14 cellular contexts compared by ENCODE assay signal in the genomic region with DNA sequence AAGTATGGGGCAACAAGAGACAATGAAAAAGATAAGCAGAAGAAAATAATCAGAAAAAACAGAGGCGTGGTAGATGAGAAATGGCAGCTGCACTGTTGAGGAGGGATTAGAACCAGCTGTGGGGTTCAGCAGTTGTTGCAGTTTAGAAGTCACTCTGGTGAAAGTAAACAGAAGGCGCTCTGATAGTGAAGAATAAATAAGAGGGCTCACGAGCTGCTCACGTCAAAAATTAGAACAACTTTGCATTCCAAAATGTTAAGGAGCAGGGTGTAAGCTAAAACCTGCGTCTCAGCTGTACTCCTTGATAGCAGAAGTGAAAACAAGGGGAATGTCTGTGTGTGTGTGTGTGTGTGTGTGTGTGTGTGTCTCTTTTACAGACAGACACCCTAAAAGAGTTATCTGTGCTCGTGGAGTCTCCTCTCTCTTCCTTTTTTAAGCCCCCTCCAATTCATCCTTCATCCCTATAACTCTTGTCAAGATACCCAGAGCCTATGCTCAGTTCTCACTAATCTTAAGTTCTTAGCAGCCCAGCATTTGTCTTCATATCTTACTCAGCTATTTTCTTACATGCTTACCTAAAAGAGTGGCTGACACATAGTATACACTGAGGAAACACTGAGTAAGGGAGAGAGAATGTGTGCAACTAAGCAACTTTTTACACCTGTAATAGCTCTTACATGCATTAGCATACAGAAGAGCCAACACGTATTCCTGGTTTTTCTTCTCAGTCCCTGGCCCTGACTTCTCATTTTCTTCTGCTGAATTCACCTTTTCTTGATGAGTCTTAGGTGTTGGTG. TPM values are rescaled to one million over a fixed set of nuclear protein-coding genes. Genes with fewer than 3 reads are reported as not detected.
DNase-seq lines count a peak whose midpoint lies in the region; TF ChIP-seq lines count a peak whose summit lies in the region.
"Had no signal": no experiment of that assay in that cellular context is flagged by ENCODE, and none has a peak within 500 bp of the region (broad histone marks: within the 10 kb centered on the region; RNA-seq: fewer than 3 reads in every experiment).

No MANE protein-coding gene starts in this region.

- H3K4me1 ChIP-seq in fibroblast of lung (ENCODE audit: control insufficient read depth, extremely low read depth, insufficient read depth, low read length) (peaks cover 11% of the 10 kb centered on the region), thyroid gland (peaks cover 38 to 54% of the 10 kb centered on the region in 2 donors), neuronal stem cell (ENCODE audit: control insufficient read depth in 2 of 2, insufficient read depth in 1 of 2, low read depth in 1 of 2, low read length in 2 of 2) (no peaks in the 10 kb centered on the region)

- no peak overlapping the region for H3K23ac ChIP-seq in neuronal stem cell (ENCODE audit: low read depth, low read length, poor library complexity)

- no peaks in the 10 kb centered on the region for H3K27me3 ChIP-seq in fibroblast of lung (ENCODE audit: control insufficient read depth, insufficient read depth, low read length)
- H3K27me3 ChIP-seq in thyroid gland: no peaks in the 10 kb centered on the region
- H3K27me3 ChIP-seq in neuronal stem cell (ENCODE audit: control insufficient read depth in 3 of 3, insufficient read depth in 3 of 3, low read depth in 1 of 3, low read length in 3 of 3): no peaks in the 10 kb centered on the region

- H3K4me3 ChIP-seq in fibroblast of lung (replicated peaks in 1 of 4; ENCODE audit: control extremely low read depth in 1 of 4, insufficient read depth in 1 of 4, low read depth in 3 of 4, low read length in 4 of 4): peak overlapping the region in 1 of 4 experiments; percentile 16
- H3K4me3 ChIP-seq in thyroid gland (replicated peaks in 1 of 3): no peak overlapping the region
- H3K4me3 ChIP-seq in neuronal stem cell (ENCODE audit: low read length in 2 of 2): no peak overlapping the region

- H3K9me3 ChIP-seq in fibroblast of lung (ENCODE audit: control insufficient read depth, insufficient read depth, low read depth, low read length) (no peaks in the 10 kb centered on the region), thyroid gland (no peaks in the 10 kb centered on the region), neuronal stem cell (replicated peaks in 1 of 2; ENCODE audit: control insufficient read depth in 2 of 2, insufficient read depth in 1 of 2, low read depth in 1 of 2, low read length in 2 of 2) (no peaks in the 10 kb centered on the region)

- peaks cover 14% of the 10 kb centered on the region for H3K36me3 Mint-ChIP-seq in activated naive CD4-positive, alpha-beta T cell treated with anti-CD3 and anti-CD28 coated beads, Interleukin-2, amount 50 U/mL, for 24 hours

- 51 to 58% methylated on average over 7 of the region's 7 CpGs for WGBS in thyroid gland, 2 donors
- WGBS in neuronal stem cell (ENCODE audit: extremely low coverage in 2 of 2, insufficient read length in 2 of 2, insufficient replicate concordance in 1 of 2), 2 donors: no CpG with 5 or more reads among the region's 7 CpGs

- H3K4me2 ChIP-seq in fibroblast of lung (ENCODE audit: extremely low read depth, insufficient read depth, low read length): peak overlapping the region; percentile 52
- H3K4me2 ChIP-seq in neuronal stem cell (ENCODE audit: insufficient read depth, low read length, poor library complexity, severe bottlenecking): no peak overlapping the region

- H3K4me1 Mint-ChIP-seq in activated naive CD4-positive, alpha-beta T cell treated with anti-CD3 and anti-CD28 coated beads, Interleukin-2, amount 50 U/mL, for 24 hours: peaks cover 74% of the 10 kb centered on the region

- no peak overlapping the region for H4K8ac ChIP-seq in neuronal stem cell (ENCODE audit: low read depth, low read length)

- no peak overlapping the region for H3K4me3 Mint-ChIP-seq in activated naive CD4-positive, alpha-beta T cell treated with anti-CD3 and anti-CD28 coated beads, Interleukin-2, amount 50 U/mL, for 24 hours

- H3K9ac ChIP-seq in fibroblast of lung (ENCODE audit: insufficient read depth, low read length) (no peak overlapping the region), neuronal stem cell (ENCODE audit: low read depth, low read length, poor library complexity) (no peak overlapping the region)

- no peak overlapping the region for H2BK15ac ChIP-seq in neuronal stem cell (ENCODE audit: low read length)

- peak in 1 of 2 donors; percentile 27 for TF ChIP-seq POLR2A in thyroid gland (IDR thresholded peaks at IDR 0.05)

- H3K4ac ChIP-seq in neuronal stem cell (ENCODE audit: low read length): no peak overlapping the region

- H3K27ac ChIP-seq in fibroblast of lung (ENCODE audit: insufficient read depth, low read length) (peak overlapping the region; percentile 72), thyroid gland (peak overlapping the region; percentile 20 to 74 (median 68)), neuronal stem cell (replicated peaks; ENCODE audit: low read length) (no peak overlapping the region)

- H2BK120ac ChIP-seq in neuronal stem cell (ENCODE audit: low read depth, low read length): no peak overlapping the region

- H2AFZ ChIP-seq in fibroblast of lung (ENCODE audit: low read length) (no peak overlapping the region), neuronal stem cell (ENCODE audit: low read length) (no peak overlapping the region)

- peaks cover 75% of the 10 kb centered on the region for H3K79me2 ChIP-seq in fibroblast of lung (ENCODE audit: control insufficient read depth, insufficient read depth, low read length)

- H3K36me3 ChIP-seq in fibroblast of lung (ENCODE audit: control insufficient read depth, insufficient read depth, low read length): no peaks in the 10 kb centered on the region
- no peaks in the 10 kb centered on the region for H3K36me3 ChIP-seq in thyroid gland
- H3K36me3 ChIP-seq in neuronal stem cell (replicated peaks in 1 of 2; ENCODE audit: control insufficient read depth in 2 of 2, insufficient read depth in 2 of 2, low read length in 2 of 2): peaks cover 7 to 51% of the 10 kb centered on the region in 2 donors

- no peak overlapping the region for H2BK12ac ChIP-seq in neuronal stem cell (ENCODE audit: low read length)

- no peak for DNase-seq in activated naive CD4-positive, alpha-beta T cell (lab: John Stamatoyannopoulos, UW)
- DNase-seq in LHCN-M2 (ENCODE audit: low read depth) (peak; percentile 49), fibroblast of lung (ENCODE audit: low read depth in 2 of 2) (peak; percentile 21 to 85), thyroid gland (peak in 1 of 2 donors; percentile 14), neuronal stem cell (ENCODE audit: low spot score) (no peak), HT-29 (ENCODE audit: low spot score) (no peak)
- no peak for DNase-seq in stimulated activated CD4-positive, alpha-beta T cell treated with anti-CD3 and anti-CD28 coated beads, Interleukin-2, amount 100 ng/mL, for 48 hours
- DNase-seq: activated gamma-delta T cell treated with Interleukin-2 at 50 U/mL for 16 hours; dermis blood vessel endothelial cell; hypothalamus; naive thymus-derived CD4-positive, alpha-beta T cell; NCI-H187 treated with DMSO at 0.1 percent for 48 hours; stimulated activated CD4-positive, alpha-beta T cell treated with anti-CD3 and anti-CD28 coated beads, Interleukin-4, amount 100 ng/mL, for 1 hour had no signal

- H3K27me3 Mint-ChIP-seq in activated naive CD4-positive, alpha-beta T cell treated with anti-CD3 and anti-CD28 coated beads, Interleukin-2, amount 50 U/mL, for 24 hours: no peaks in the 10 kb centered on the region
- H3K27me3 Mint-ChIP-seq: naive thymus-derived CD4-positive, alpha-beta T cell had no signal

- no peak overlapping the region for H3K18ac ChIP-seq in neuronal stem cell (ENCODE audit: low read length)

- no peak overlapping the region for H2AK5ac ChIP-seq in neuronal stem cell (ENCODE audit: low read depth, low read length)

- no peak overlapping the region for H2BK5ac ChIP-seq in neuronal stem cell (ENCODE audit: low read length)

- peak overlapping the region; percentile 63 for H3K27ac Mint-ChIP-seq in activated naive CD4-positive, alpha-beta T cell treated with anti-CD3 and anti-CD28 coated beads, Interleukin-2, amount 50 U/mL, for 24 hours

- intact Hi-C loops in thyroid gland (cut with DNase I): no loop called here

- H3K14ac ChIP-seq in neuronal stem cell (ENCODE audit: low read length): no peak overlapping the region

- no peak overlapping the region for H4K91ac ChIP-seq in neuronal stem cell (ENCODE audit: low read depth, low read length, poor library complexity)

- H3K9me3 Mint-ChIP-seq in activated naive CD4-positive, alpha-beta T cell treated with anti-CD3 and anti-CD28 coated beads, Interleukin-2, amount 50 U/mL, for 24 hours: no peaks in the 10 kb centered on the region
- H3K9me3 Mint-ChIP-seq: naive thymus-derived CD4-positive, alpha-beta T cell had no signal

- no peaks in the 10 kb centered on the region for H4K20me1 ChIP-seq in fibroblast of lung (ENCODE audit: control insufficient read depth, extremely low read depth, insufficient read depth, low read length)

- no peak for TF ChIP-seq CTCF in fibroblast of lung (conservative IDR thresholded peaks at IDR 0.05 in 1 of 2, IDR thresholded peaks at IDR 0.05 in 1 of 2; ENCODE audit: low read depth in 1 of 2, low read length in 2 of 2)
- no peak for TF ChIP-seq CTCF in thyroid gland (IDR thresholded peaks at IDR 0.05)

- H3K79me1 ChIP-seq in neuronal stem cell (ENCODE audit: low read depth, low read length): peaks cover 4% of the 10 kb centered on the region

RNA-seq across cellular contexts. Expression of gene TTC17, which starts 8.9 kb away (rescaled TPM):
- total RNA-seq in LHCN-M2 (2014; rRNA removed): 34.3 and 42.0 TPM in 2 replicates
- 14.2 TPM for polyA plus RNA-seq in LHCN-M2 (2012)
- total RNA-seq in fibroblast of lung: 108 and 129 TPM in 2 replicates
- 48.4 and 72.3 TPM in 2 replicates for polyA plus RNA-seq in fibroblast of lung
- 23.4 and 32.8 TPM in 2 replicates for polyA plus RNA-seq in fibroblast of lung (2012)
- polyA minus RNA-seq in fibroblast of lung (ENCODE audit: low replicate concordance): 31.1 and 39.3 TPM in 2 replicates
- 100 to 1,000 TPM; 143 to 258 (median 192) TPM for total RNA-seq in thyroid gland
- 92.5 TPM for polyA plus RNA-seq in neuronal stem cell (2013, experiment 1 of 2)
- 95.8 TPM for polyA plus RNA-seq in neuronal stem cell (2013, experiment 2 of 2)
- total RNA-seq in HT-29 (2014; rRNA removed; shearing (Covaris generic)): 38.7 and 39.9 TPM in 2 replicates

RNA-seq across cellular contexts. Expression of gene API5, which starts 55.8 kb away (rescaled TPM):
- 104 and 113 TPM in 2 replicates for total RNA-seq in LHCN-M2 (2014; rRNA removed)
- polyA plus RNA-seq in LHCN-M2 (2012): 26.5 TPM
- total RNA-seq in fibroblast of lung: 62.9 and 69.1 TPM in 2 replicates
- 97.4 and 98.6 TPM in 2 replicates for polyA plus RNA-seq in fibroblast of lung
- polyA plus RNA-seq in fibroblast of lung (2012): 61.8 and 68.2 TPM in 2 replicates
- polyA minus RNA-seq in fibroblast of lung (ENCODE audit: low replicate concordance): 17.0 and 20.9 TPM in 2 replicates
- total RNA-seq in thyroid gland: 100 to 1,000 TPM in 3 of 4 donors, 10 to 100 TPM in 1; 83.2 to 257 (median 143) TPM
- 98.3 TPM for polyA plus RNA-seq in neuronal stem cell (2013, experiment 1 of 2)
- 98.1 TPM for polyA plus RNA-seq in neuronal stem cell (2013, experiment 2 of 2)
- total RNA-seq in HT-29 (2014; rRNA removed; shearing (Covaris generic)): 66.1 and 70.2 TPM in 2 replicates

Comparison
In these comparisons a context has a peak if more than half of its experiments do, and no peak if none do; other contexts are left out.
1. DNase-seq: peak in LHCN-M2 (single experiment) and fibroblast of lung (2 of 2); none in activated naive CD4-positive, alpha-beta T cell (0 of 4), stimulated activated CD4-positive, alpha-beta T cell treated with anti-CD3 and anti-CD28 coated beads, Interleukin-2, amount 100 ng/mL, for 48 hours (0 of 2), neuronal stem cell (single experiment) and HT-29 (single experiment).